In the genomic region with DNA sequence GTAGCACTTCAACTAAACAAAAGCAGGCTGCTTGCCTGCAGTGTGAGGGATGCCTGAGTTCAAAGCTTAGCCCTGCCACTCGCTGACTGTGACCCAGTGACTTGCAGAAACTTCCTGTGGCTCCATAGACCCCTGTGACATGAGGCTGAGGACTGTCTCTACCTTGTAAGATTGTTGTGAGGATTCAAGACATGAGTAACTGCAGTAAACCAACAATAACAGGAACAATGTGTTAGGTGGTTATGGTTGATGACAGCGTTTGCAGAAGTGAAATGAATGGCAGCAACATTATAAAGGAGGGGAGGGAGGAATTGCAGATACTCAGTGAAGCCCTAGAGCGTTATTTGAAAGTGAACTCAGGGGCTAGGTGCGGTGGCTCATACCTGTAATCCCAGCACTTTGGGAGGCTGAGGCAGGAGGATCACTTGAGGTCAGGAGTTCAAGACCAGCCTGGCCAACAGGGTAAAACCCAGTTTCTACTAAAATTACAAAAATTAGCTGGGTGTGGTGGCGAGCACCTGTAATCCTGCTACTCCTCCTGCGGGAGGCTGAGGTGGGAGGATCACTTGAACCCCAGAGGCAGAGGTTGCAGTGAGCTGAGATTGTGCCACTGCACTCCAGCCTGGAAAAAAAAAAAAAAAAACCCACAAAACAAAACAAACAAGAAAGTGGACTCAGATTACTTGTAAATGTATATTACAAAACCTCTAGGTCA, we compare ENCODE assay signal across 23 cellular contexts. TPM values are rescaled to one million over a fixed set of nuclear protein-coding genes. Genes with fewer than 3 reads are reported as not detected.
A peak's percentile ranks its signal among the peaks of the same experiment; 100 is the strongest.
DNase-seq lines count a peak whose midpoint lies in the region; ATAC-seq, FAIRE-seq and TF ChIP-seq lines count a peak whose summit lies in the region.
"Had no signal": no experiment of that assay in that cellular context is flagged by ENCODE, and none has a peak within 500 bp of the region (broad histone marks: within the 10 kb centered on the region; RNA-seq: fewer than 3 reads in every experiment).

No MANE protein-coding gene starts in this region.

- no peaks in the 10 kb centered on the region for H3K79me1 ChIP-seq in mesendoderm (ENCODE audit: low read length)

- CTCF ChIA-PET in HEK293 (lab: Yijun Ruan, JAX), result no interaction called here

- H3K4me1 ChIP-seq in HEK293 (ENCODE audit: control insufficient read depth, insufficient read depth, low read length), result peaks cover 8% of the 10 kb centered on the region
- peaks cover 4% of the 10 kb centered on the region for H3K4me1 ChIP-seq in mesendoderm (ENCODE audit: control insufficient read depth, low read depth, low read length)
- H3K4me1 ChIP-seq: adrenal gland had no signal

- no peaks in the 10 kb centered on the region for H3K79me2 ChIP-seq in mesendoderm (ENCODE audit: control insufficient read depth, insufficient read depth, low read length)

- FAIRE-seq in GM12891 (lab: Jason Lieb, UNC), result peak; percentile 23
- FAIRE-seq: endothelial cell of umbilical vein had no signal

- H3K9me3 ChIP-seq in HEK293 (ENCODE audit: control insufficient read depth, insufficient read depth, low read depth, low read length), result no peaks in the 10 kb centered on the region
- H3K9me3 ChIP-seq: adrenal gland, Caco-2, mucosa of descending colon, prostate gland, stomach had no signal

- no peak overlapping the region for H3K9ac ChIP-seq in mesendoderm (ENCODE audit: low read length)

- no peaks in the 10 kb centered on the region for H3K36me3 ChIP-seq in HEK293 (ENCODE audit: control insufficient read depth in 2 of 2, insufficient read depth in 1 of 2, low read length in 2 of 2)
- H3K36me3 ChIP-seq in mesendoderm (ENCODE audit: control insufficient read depth, insufficient read depth, low read length), result no peaks in the 10 kb centered on the region
- H3K36me3 ChIP-seq: adrenal gland, prostate gland, stomach, WERI-Rb-1 had no signal

- no peak overlapping the region for H3K4me2 ChIP-seq in mesendoderm (ENCODE audit: low read length)

- TF ChIP-seq CTCF in HEK293 (tag by site-specific recombination; IDR thresholded peaks at IDR 0.05), result no peak

- H2AK5ac ChIP-seq in mesendoderm (ENCODE audit: low read length), result no peak overlapping the region

- no peak overlapping the region for H3K56ac ChIP-seq in mesendoderm (ENCODE audit: low read length)

- no peak overlapping the region for H2BK15ac ChIP-seq in mesendoderm (replicated peaks; ENCODE audit: low read depth)

- no peak for DNase-seq in GM12891 (ENCODE audit: insufficient read length, low spot score)
- DNase-seq in NOMO-1 treated with dmso at 0.1 percent for 144 hours (lab: John Stamatoyannopoulos, UW; ENCODE audit: unreplicated experiment), result peak; percentile 60
- DNase-seq in mesendoderm, result no peak
- no peak for DNase-seq in effector CD4-positive, alpha-beta T cell
- DNase-seq in DMS53 treated with DMSO at 0.1 percent for 48 hours (lab: John Stamatoyannopoulos, UW; ENCODE audit: unreplicated experiment), result no peak
- DNase-seq: activated CD4-positive, alpha-beta T cell treated with anti-CD3 and anti-CD28 coated beads, Interleukin-2, amount 50 U/mL, for 48 hours; activated gamma-delta T cell; adrenal gland; Caco-2; cortex of kidney; EL; GOT3; hippocampal formation; Karpas-422; mucosa of descending colon; NCI-H1105; NCI-H2107; stomach; WERI-Rb-1 had no signal

- H3K27ac ChIP-seq in HEK293 (ENCODE audit: extremely low read depth, low read depth, low read length) (no peak overlapping the region), mesendoderm (ENCODE audit: low read depth, low read length) (no peak overlapping the region)
- H3K27ac ChIP-seq: adrenal gland, prostate gland, stomach, WERI-Rb-1 had no signal

- POLR2A ChIA-PET in HEK293 (lab: Yijun Ruan, JAX), result no interaction called here

- TF ChIP-seq POLR2A in GM12891 (IDR thresholded peaks at IDR 0.05; ENCODE audit: low read depth, low read length), result no peak

- H3K27me3 ChIP-seq in mesendoderm (ENCODE audit: insufficient read depth, low read length, poor library complexity), result no peaks in the 10 kb centered on the region
- H3K27me3 ChIP-seq: adrenal gland had no signal

- no peak overlapping the region for H4K5ac ChIP-seq in mesendoderm (ENCODE audit: low read length)

- peak overlapping the region; percentile 71 for H3K23ac ChIP-seq in mesendoderm (ENCODE audit: low read length)

- ATAC-seq in HG02938 (IDR thresholded peaks at IDR 0.05; ENCODE audit: unreplicated experiment), result no peak
- ATAC-seq: mucosa of descending colon had no signal

- H4K8ac ChIP-seq in mesendoderm (ENCODE audit: low read depth, low read length), result no peak overlapping the region

- no peak overlapping the region for H2BK120ac ChIP-seq in mesendoderm (ENCODE audit: low read depth, low read length)

- H3K4ac ChIP-seq in mesendoderm (ENCODE audit: low read depth, low read length), result no peak overlapping the region

- H3K4me3 ChIP-seq in HEK293 (ENCODE audit: low read depth, low read length) (no peak overlapping the region), mesendoderm (ENCODE audit: low read length) (no peak overlapping the region)
- H3K4me3 ChIP-seq: adrenal gland, mucosa of descending colon, prostate gland, stomach had no signal

- WGBS in mesendoderm (ENCODE audit: extremely low coverage, insufficient coverage, low lambda C conversion rate), result no CpG with 5 or more reads among the region's 6 CpGs

- H2BK5ac ChIP-seq in mesendoderm (ENCODE audit: low read length), result no peak overlapping the region

- H3K18ac ChIP-seq in mesendoderm (ENCODE audit: low read length), result no peak overlapping the region

TF ChIP-seq in GM12891, 5 proteins besides CTCF, POLR2A, EP300 and RAD21:
- TF ChIP-seq POU2F2 (IDR thresholded peaks at IDR 0.05; ENCODE audit: low read depth, low read length) (no peak), SPI1 (IDR thresholded peaks at IDR 0.05; ENCODE audit: low read depth, low read length) (peak; percentile 72)
TF ChIP-seq in GM12891: peak in this region for 1.

TF ChIP-seq in HEK293, 187 proteins besides CTCF, POLR2A, EP300 and RAD21:
- TF ChIP-seq GFI1B (tag by site-specific recombination; IDR thresholded peaks at IDR 0.05) (0 out of 2 replicates have a peak, but pooled peaks have one; percentile 16), ZNF510 (tag by site-specific recombination; IDR thresholded peaks at IDR 0.05; ENCODE audit: insufficient replicate concordance) (no peak)

RNA-seq across cellular contexts. Expression of gene EMP2, which starts 33.5 kb away (rescaled TPM):
- 0.26 TPM for polyA plus RNA-seq in GM12891 (2012; ENCODE audit: low read depth, missing spikeins)
- polyA plus RNA-seq in mesendoderm (2013, experiment 1 of 2), result 14.8 TPM
- polyA plus RNA-seq in mesendoderm (2013, experiment 2 of 2), result 14.4 TPM
